33 cellular contexts compared by ENCODE assay signal in genomic region chr1:33224166-33224707, GRCh38.
"Had no signal": no experiment of that assay in that cellular context is flagged by ENCODE, and none has a peak within 500 bp of the region (broad histone marks: within the 10 kb centered on the region; RNA-seq: fewer than 3 reads in every experiment).

No MANE protein-coding gene starts in this region.

- H3K36me3 ChIP-seq: ascending aorta, cardiac muscle cell, colonic mucosa had no signal

- H3K27ac ChIP-seq: ascending aorta, cardiac muscle cell, colonic mucosa, VCaP had no signal

- H3K4me3 Mint-ChIP-seq: activated B cell treated with CpG ODN at 0.5 μM for 24 hours; activated CD4-positive, alpha-beta memory T cell treated with anti-CD3 and anti-CD28 coated beads, Interleukin-2, amount 10 ng/mL, durations not matched to agents 7 days and 5 days; activated CD4-positive, alpha-beta T cell treated with anti-CD3 and anti-CD28 coated beads, Interleukin-2, amount 10 ng/mL, durations not matched to agents 7 days and 5 days; activated CD8-positive, alpha-beta memory T cell treated with anti-CD3 and anti-CD28 coated beads, Interleukin-2, amount 10 ng/mL, durations not matched to agents 7 days and 5 days; activated CD8-positive, alpha-beta T cell treated with anti-CD3 and anti-CD28 coated beads, Interleukin-2, amount 10 ng/mL, durations not matched to agents 7 days and 5 days; activated naive CD4-positive, alpha-beta T cell treated with anti-CD3 and anti-CD28 coated beads, Interleukin-2, amount 10 ng/mL, durations not matched to agents 7 days and 5 days; activated naive CD4-positive, alpha-beta T cell treated with anti-CD3 and anti-CD28 coated beads, Interleukin-2, amount 50 U/mL, for 24 hours; activated naive CD8-positive, alpha-beta T cell; activated naive CD8-positive, alpha-beta T cell treated with anti-CD3 and anti-CD28 coated beads, Interleukin-2, amount 10 ng/mL, durations not matched to agents 7 days and 5 days; activated naive CD8-positive, alpha-beta T cell treated with anti-CD3 and anti-CD28 coated beads, Interleukin-2, amount 50 U/mL, for 24 hours; activated T-cell treated with anti-CD3 and anti-CD28 coated beads, Interleukin-2, amount 50 U/mL, for 24 hours; brain; central memory CD8-positive, alpha-beta T cell; T-helper 2 cell treated with Interferon-gamma antibody and Interleukin-4, amounts not matched to agents 5 μg/mL and 100 μg/mL, for 36 hours had no signal

- H3K4me3 ChIP-seq: ascending aorta, cardiac muscle cell, colonic mucosa had no signal

- H3K36me3 Mint-ChIP-seq: activated naive CD4-positive, alpha-beta T cell treated with anti-CD3 and anti-CD28 coated beads, Interleukin-2, amount 10 ng/mL, durations not matched to agents 7 days and 5 days; activated naive CD8-positive, alpha-beta T cell treated with anti-CD3 and anti-CD28 coated beads, Interleukin-2, amount 10 ng/mL, durations not matched to agents 7 days and 5 days had no signal

- H3K27me3 ChIP-seq: ascending aorta, cardiac muscle cell, colonic mucosa had no signal

- H3K4me1 Mint-ChIP-seq: activated B cell treated with CpG ODN at 0.5 μM for 24 hours; activated CD8-positive, alpha-beta memory T cell treated with anti-CD3 and anti-CD28 coated beads, Interleukin-2, amount 10 ng/mL, durations not matched to agents 7 days and 5 days; activated naive CD4-positive, alpha-beta T cell treated with anti-CD3 and anti-CD28 coated beads, Interleukin-2, amount 10 ng/mL, durations not matched to agents 7 days and 5 days; activated naive CD4-positive, alpha-beta T cell treated with anti-CD3 and anti-CD28 coated beads, Interleukin-2, amount 50 U/mL, for 24 hours; activated naive CD8-positive, alpha-beta T cell treated with anti-CD3 and anti-CD28 coated beads, Interleukin-2, amount 50 U/mL, for 24 hours; central memory CD8-positive, alpha-beta T cell had no signal

- H3K27ac Mint-ChIP-seq: activated B cell treated with CpG ODN at 0.5 μM for 24 hours; activated CD4-positive, alpha-beta memory T cell treated with anti-CD3 and anti-CD28 coated beads, Interleukin-2, amount 10 ng/mL, durations not matched to agents 7 days and 5 days; activated CD4-positive, alpha-beta T cell treated with anti-CD3 and anti-CD28 coated beads, Interleukin-2, amount 10 ng/mL, durations not matched to agents 7 days and 5 days; activated CD8-positive, alpha-beta memory T cell treated with anti-CD3 and anti-CD28 coated beads, Interleukin-2, amount 10 ng/mL, durations not matched to agents 7 days and 5 days; activated CD8-positive, alpha-beta T cell treated with anti-CD3 and anti-CD28 coated beads, Interleukin-2, amount 10 ng/mL, durations not matched to agents 7 days and 5 days; activated naive CD4-positive, alpha-beta T cell treated with anti-CD3 and anti-CD28 coated beads, Interleukin-2, amount 10 ng/mL, durations not matched to agents 7 days and 5 days; activated naive CD4-positive, alpha-beta T cell treated with anti-CD3 and anti-CD28 coated beads, Interleukin-2, amount 50 U/mL, for 24 hours; activated naive CD8-positive, alpha-beta T cell; activated naive CD8-positive, alpha-beta T cell treated with anti-CD3 and anti-CD28 coated beads, Interleukin-2, amount 10 ng/mL, durations not matched to agents 7 days and 5 days; activated naive CD8-positive, alpha-beta T cell treated with anti-CD3 and anti-CD28 coated beads, Interleukin-2, amount 50 U/mL, for 24 hours; activated T-cell treated with anti-CD3 and anti-CD28 coated beads, Interleukin-2, amount 50 U/mL, for 24 hours; activated T-helper 2 cell treated with anti-CD3 and anti-CD28 coated beads, Interferon-gamma antibody, Interleukin-2, Interleukin-4, amounts not matched to agents 10 μg/mL and 5 μg/mL and 100 μg/mL, durations not matched to agents 14 hours and 24 hours and 36 hours; brain; T-helper 2 cell treated with Interferon-gamma antibody and Interleukin-4, amounts not matched to agents 5 μg/mL and 100 μg/mL, for 36 hours had no signal

- H3K9me3 ChIP-seq: colonic mucosa had no signal

- H3K4me1 ChIP-seq: colonic mucosa had no signal

- ATAC-seq: activated CD8-positive, alpha-beta memory T cell treated with anti-CD3 and anti-CD28 coated beads, Interleukin-2, amount 10 ng/mL, durations not matched to agents 7 days and 5 days; activated CD8-positive, alpha-beta T cell treated with anti-CD3 and anti-CD28 coated beads, Interleukin-2, amount 10 ng/mL, durations not matched to agents 7 days and 5 days; activated naive CD8-positive, alpha-beta T cell treated with anti-CD3 and anti-CD28 coated beads, Interleukin-2, amount 50 U/mL, for 24 hours had no signal

- DNase-seq: activated B cell treated with CpG ODN at 0.5 μM for 24 hours; activated CD4-positive, alpha-beta memory T cell treated with anti-CD3 and anti-CD28 coated beads, Interleukin-2, amount 10 ng/mL, durations not matched to agents 7 days and 5 days; activated CD4-positive, alpha-beta T cell treated with anti-CD3 and anti-CD28 coated beads for 48 hours; activated CD4-positive, alpha-beta T cell treated with anti-CD3 and anti-CD28 coated beads, Interleukin-2, amount 10 ng/mL, durations not matched to agents 7 days and 5 days; activated CD4-positive, alpha-beta T cell treated with anti-CD3 and anti-CD28 coated beads, Interleukin-2, amount 50 U/mL, for 48 hours; activated CD4-positive, CD25-positive, alpha-beta regulatory T cell treated with anti-CD3 and anti-CD28 coated beads, Interleukin-2, amount 50 U/mL, for 72 hours; activated CD8-positive, alpha-beta memory T cell treated with anti-CD3 and anti-CD28 coated beads for 24 hours; activated CD8-positive, alpha-beta memory T cell treated with anti-CD3 and anti-CD28 coated beads, Interleukin-2, amount 10 ng/mL, durations not matched to agents 7 days and 5 days; activated CD8-positive, alpha-beta memory T cell treated with anti-CD3 and anti-CD28 coated beads, Interleukin-2, amount 50 U/mL, for 48 hours; activated CD8-positive, alpha-beta T cell treated with anti-CD3 and anti-CD28 coated beads, Interleukin-2, amount 10 ng/mL, durations not matched to agents 7 days and 5 days; activated effector memory CD4-positive, alpha-beta T cell treated with Interleukin-2 at 50 U/mL for 16 hours; activated gamma-delta T cell; activated naive CD4-positive, alpha-beta T cell treated with anti-CD3 and anti-CD28 coated beads, Interleukin-2, amount 10 ng/mL, durations not matched to agents 7 days and 5 days; activated naive CD4-positive, alpha-beta T cell treated with Interleukin-2 at 50 U/mL for 16 hours; activated naive CD8-positive, alpha-beta T cell treated with anti-CD3 and anti-CD28 coated beads, Interleukin-2, amount 10 ng/mL, durations not matched to agents 7 days and 5 days; activated naive CD8-positive, alpha-beta T cell treated with anti-CD3 and anti-CD28 coated beads, Interleukin-2, amount 50 U/mL, for 24 hours; activated T-cell treated with anti-CD3 and anti-CD28 coated beads, Interleukin-2, amount 50 U/mL, for 24 hours; activated T-cell treated with anti-CD3 and anti-CD28 coated beads, Interleukin-2, amount 50 U/mL, for 48 hours; amygdala; anterior cingulate cortex; caudate nucleus; cerebellar nuclear complex; colonic mucosa; T-helper 9 cell had no signal
